ENCODE assay signal across 11 cellular contexts in genomic region chr12:122982494-122982850, GRCh38. TPM values are rescaled to one million over a fixed set of nuclear protein-coding genes. Genes with fewer than 3 reads are reported as not detected.
A peak's percentile ranks its signal among the peaks of the same experiment; 100 is the strongest.
DNase-seq lines count a peak whose midpoint lies in the region; ATAC-seq lines count a peak whose summit lies in the region.
"Had no signal": no experiment of that assay in that cellular context is flagged by ENCODE, and none has a peak within 500 bp of the region (broad histone marks: within the 10 kb centered on the region; RNA-seq: fewer than 3 reads in every experiment).

No MANE protein-coding gene starts in this region.

- no peak overlapping the region for H3K18ac ChIP-seq in neuronal stem cell (ENCODE audit: low read length)

- H3K9ac ChIP-seq in BLaER1 treated with 17β-estradiol and CSF1 and Interleukin-3, amounts not matched to agents 10 nM and 100 nM, result peak overlapping the region; percentile 87 to 100 (median 94)
- H3K9ac ChIP-seq in Karpas-422 (ENCODE audit: low read length) (peak overlapping the region; percentile 78), neuronal stem cell (ENCODE audit: low read depth, low read length, poor library complexity) (no peak overlapping the region)

- H2BK5ac ChIP-seq in neuronal stem cell (ENCODE audit: low read length), result no peak overlapping the region

- H3K4me1 ChIP-seq in BLaER1 treated with 17β-estradiol and CSF1 and Interleukin-3, amounts not matched to agents 10 nM and 100 nM, result peaks cover 56 to 69% (median 65%) of the 10 kb centered on the region in 10 experiments
- H3K4me1 ChIP-seq in Karpas-422 (ENCODE audit: low read length) (peaks cover 29% of the 10 kb centered on the region), neuronal stem cell (ENCODE audit: control insufficient read depth in 2 of 2, insufficient read depth in 1 of 2, low read depth in 1 of 2, low read length in 2 of 2) (peaks cover 12 to 46% of the 10 kb centered on the region in 2 donors)

- H4K8ac ChIP-seq in neuronal stem cell (ENCODE audit: low read depth, low read length), result no peak overlapping the region

- H3K14ac ChIP-seq in neuronal stem cell (ENCODE audit: low read length), result no peak overlapping the region

- DNase-seq in Karpas-422, result no peak
- no peak for DNase-seq in neuronal stem cell (ENCODE audit: low spot score)
- no peak for DNase-seq in SW480 (ENCODE audit: low spot score)
- DNase-seq in NCI-H510A treated with DMSO at 0.1 percent for 48 hours (lab: John Stamatoyannopoulos, UW), result no peak
- no peak for DNase-seq in NCI-H524 (lab: John Stamatoyannopoulos, UW)
- DNase-seq: GDM1, heart right ventricle, nucleus accumbens had no signal

- H3K4me2 ChIP-seq in BLaER1 treated with 17β-estradiol and CSF1 and Interleukin-3, amounts not matched to agents 10 nM and 100 nM, result peak overlapping the region; percentile 89 to 99 (median 96)
- H3K4me2 ChIP-seq in Karpas-422 (ENCODE audit: low read depth, low read length, poor library complexity, severe bottlenecking) (peak overlapping the region; percentile 80), neuronal stem cell (ENCODE audit: insufficient read depth, low read length, poor library complexity, severe bottlenecking) (no peak overlapping the region)

- peaks cover 11% of the 10 kb centered on the region for H3K79me1 ChIP-seq in neuronal stem cell (ENCODE audit: low read depth, low read length)

- no CpG with 5 or more reads among the region's 11 CpGs for WGBS in neuronal stem cell (ENCODE audit: extremely low coverage in 2 of 2, insufficient read length in 2 of 2, insufficient replicate concordance in 1 of 2), 2 donors

- no peak overlapping the region for H2BK12ac ChIP-seq in neuronal stem cell (ENCODE audit: low read length)

- H3K4me3 ChIP-seq in BLaER1 treated with 17β-estradiol and CSF1 and Interleukin-3, amounts not matched to agents 10 nM and 100 nM, result peak overlapping the region; percentile 82 to 97 (median 96); a peak in 18 of 20 replicates
- H3K4me3 ChIP-seq in Karpas-422 (ENCODE audit: low read length), result peak overlapping the region; percentile 70; the same call in 1 of the 2 replicates
- H3K4me3 ChIP-seq in neuronal stem cell (ENCODE audit: low read length in 2 of 2), result peak overlapping the region in 1 of 2 donors; percentile 95

- H3K9me2 ChIP-seq in Karpas-422 (replicated peaks; ENCODE audit: insufficient read depth, low read length), result no peaks in the 10 kb centered on the region

- peaks cover 24 to 63% (median 40%) of the 10 kb centered on the region in 11 experiments; a peak in 20 of 22 replicates for H4K20me1 ChIP-seq in BLaER1 treated with 17β-estradiol and CSF1 and Interleukin-3, amounts not matched to agents 10 nM and 100 nM
- peaks cover 22% of the 10 kb centered on the region for H4K20me1 ChIP-seq in Karpas-422 (ENCODE audit: insufficient read depth, low read depth, low read length)

- no peak overlapping the region for H2BK120ac ChIP-seq in neuronal stem cell (ENCODE audit: low read depth, low read length)

- peak overlapping the region in 6 of 11 experiments; percentile 28 to 100 (median 92); a peak in 8 of 22 replicates for H3K27ac ChIP-seq in BLaER1 treated with 17β-estradiol and CSF1 and Interleukin-3, amounts not matched to agents 10 nM and 100 nM
- H3K27ac ChIP-seq in Karpas-422 (ENCODE audit: low read length), result no peak overlapping the region
- H3K27ac ChIP-seq in cingulate gyrus (ENCODE audit: low read depth, low read length), result peak overlapping the region; percentile 15
- no peak overlapping the region for H3K27ac ChIP-seq in neuronal stem cell (replicated peaks; ENCODE audit: low read length)

- H3K4ac ChIP-seq in neuronal stem cell (ENCODE audit: low read length), result no peak overlapping the region

- H3K23ac ChIP-seq in neuronal stem cell (ENCODE audit: low read depth, low read length, poor library complexity), result peak overlapping the region; percentile 48

- no peak overlapping the region for H2BK15ac ChIP-seq in neuronal stem cell (ENCODE audit: low read length)

- ATAC-seq in HG02798 (IDR thresholded peaks at IDR 0.05; ENCODE audit: poor library complexity, unreplicated experiment), result no peak
- ATAC-seq: heart right ventricle had no signal

- H3K79me2 ChIP-seq in Karpas-422 (ENCODE audit: low read length), result peaks cover 17% of the 10 kb centered on the region

- no peak overlapping the region for H4K91ac ChIP-seq in neuronal stem cell (ENCODE audit: low read depth, low read length, poor library complexity)

- no peaks in the 10 kb centered on the region for H3K27me3 ChIP-seq in BLaER1 treated with 17β-estradiol and CSF1 and Interleukin-3, amounts not matched to agents 10 nM and 100 nM
- no peaks in the 10 kb centered on the region for H3K27me3 ChIP-seq in Karpas-422 (ENCODE audit: low read length)
- no peaks in the 10 kb centered on the region for H3K27me3 ChIP-seq in neuronal stem cell (ENCODE audit: control insufficient read depth in 3 of 3, insufficient read depth in 3 of 3, low read depth in 1 of 3, low read length in 3 of 3)
- H3K27me3 ChIP-seq: heart right ventricle had no signal

- H2AFZ ChIP-seq in Karpas-422 (ENCODE audit: low read length), result no peak overlapping the region
- H2AFZ ChIP-seq in neuronal stem cell (ENCODE audit: low read length), result no peak overlapping the region

- H2AK5ac ChIP-seq in neuronal stem cell (ENCODE audit: low read depth, low read length), result no peak overlapping the region

- H3K36me3 ChIP-seq in BLaER1 treated with 17β-estradiol and CSF1 and Interleukin-3, amounts not matched to agents 10 nM and 100 nM, result peaks cover 8 to 74% (median 48%) of the 10 kb centered on the region in 11 experiments; a peak in 21 of 22 replicates
- H3K36me3 ChIP-seq in Karpas-422 (ENCODE audit: insufficient read depth, low read length), result peaks cover 13% of the 10 kb centered on the region; the same call in 1 of the 2 replicates
- H3K36me3 ChIP-seq in neuronal stem cell (replicated peaks in 1 of 2; ENCODE audit: control insufficient read depth in 2 of 2, insufficient read depth in 2 of 2, low read length in 2 of 2), result peaks cover 12 to 49% of the 10 kb centered on the region in 2 donors

- no peaks in the 10 kb centered on the region for H3K9me3 ChIP-seq in BLaER1 treated with 17β-estradiol and CSF1 and Interleukin-3, amounts not matched to agents 10 nM and 100 nM (replicated peaks in 1 of 11)
- H3K9me3 ChIP-seq in Karpas-422 (ENCODE audit: low read length) (no peaks in the 10 kb centered on the region), neuronal stem cell (replicated peaks in 1 of 2; ENCODE audit: control insufficient read depth in 2 of 2, insufficient read depth in 1 of 2, low read depth in 1 of 2, low read length in 2 of 2) (no peaks in the 10 kb centered on the region)
- H3K9me3 ChIP-seq: heart right ventricle had no signal

RNA-seq across cellular contexts. Expression of gene ARL6IP4, which starts 2.0 kb away (rescaled TPM):
- 85.1 and 210 TPM in 2 replicates for total RNA-seq in Karpas-422 (2014; rRNA removed; shearing (Covaris generic); ENCODE audit: low replicate concordance)
- polyA plus RNA-seq in neuronal stem cell (2013, experiment 1 of 2), result 134 TPM
- 128 TPM for polyA plus RNA-seq in neuronal stem cell (2013, experiment 2 of 2)

RNA-seq across cellular contexts. Expression of gene OGFOD2, which starts 7.4 kb away (rescaled TPM):
- total RNA-seq in Karpas-422 (2014; rRNA removed; shearing (Covaris generic); ENCODE audit: low replicate concordance), result 8.5 and 28.8 TPM in 2 replicates
- polyA plus RNA-seq in neuronal stem cell (2013, experiment 1 of 2), result 6.9 TPM
- polyA plus RNA-seq in neuronal stem cell (2013, experiment 2 of 2), result 5.5 TPM

RNA-seq across cellular contexts. Expression of gene ABCB9, which starts 16.2 kb away (rescaled TPM):
- total RNA-seq in Karpas-422 (2014; rRNA removed; shearing (Covaris generic); ENCODE audit: low replicate concordance), result 1.5 and 3.7 TPM in 2 replicates
- polyA plus RNA-seq in neuronal stem cell (2013, experiment 1 of 2), result 2.0 TPM
- polyA plus RNA-seq in neuronal stem cell (2013, experiment 2 of 2), result 1.5 TPM

Comparison
In these comparisons a context has a peak if more than half of its experiments do, and no peak if none do; other contexts are left out.
1. H3K27ac ChIP-seq: peak in BLaER1 treated with 17β-estradiol and CSF1 and Interleukin-3, amounts not matched to agents 10 nM and 100 nM (6 of 11) and cingulate gyrus (single experiment); none in Karpas-422 (single experiment) and neuronal stem cell (single experiment).